In genomic region chr6:25232478-25232877, GRCh38 we compare ENCODE assay signal across 16 cellular contexts. TPM values are rescaled to one million over a fixed set of nuclear protein-coding genes. Genes with fewer than 3 reads are reported as not detected.
DNase-seq lines count a peak whose midpoint lies in the region; ATAC-seq, FAIRE-seq and TF ChIP-seq lines count a peak whose summit lies in the region.
"Had no signal": no experiment of that assay in that cellular context is flagged by ENCODE, and none has a peak within 500 bp of the region (broad histone marks: within the 10 kb centered on the region; RNA-seq: fewer than 3 reads in every experiment).

No MANE protein-coding gene starts in this region.

- no peak overlapping the region for H3K4me3 ChIP-seq in heart left ventricle
- no peak overlapping the region for H3K4me3 ChIP-seq in skeletal muscle cell (ENCODE audit: low read depth, low read length)
- H3K4me3 ChIP-seq in effector memory CD4-positive, alpha-beta T cell (ENCODE audit: insufficient read depth, low read depth, low read length, poor library complexity, severe bottlenecking) = no peak overlapping the region

- POLR2A ChIA-PET in T-cell (lab: Charles Lee) = interaction anchor here in 1 of 2 donors (0.6 kb wide), 1 partner anchor 22 kb away, joined by 3 read pairs; no protein-coding TSS in a partner anchor

- peak overlapping the region in 1 of 12 donors; percentile 1 for H3K27ac ChIP-seq in heart left ventricle
- no peak overlapping the region for H3K27ac ChIP-seq in effector memory CD4-positive, alpha-beta T cell (ENCODE audit: insufficient read depth, low read length, poor library complexity, severe bottlenecking)
- H3K27ac ChIP-seq: VCaP had no signal

- ATAC-seq in SK-N-SH treated with all-trans-retinoic acid at 6 μM for 48 hours (peak; percentile 38), heart left ventricle (peak in 2 of 4 donors; percentile 60 to 68), T-cell (replicated peaks in 1 of 4) (no peak), GM19455 (IDR thresholded peaks at IDR 0.05; ENCODE audit: unreplicated experiment) (no peak)
- ATAC-seq: PC-3; stimulated activated memory B cell treated with anti-CD40 and anti-IgM and Interleukin-4, amounts not matched to agents 10 μg/mL and 1 μg/mL and 100 μg/mL, for 72 hours had no signal

- intact Hi-C loops in heart left ventricle (cut with DNase I) = loop anchor here in 1 of 10 donors (10.0 kb wide), 1 partner anchor 322 kb away; no protein-coding TSS in a partner anchor

- H3K27me3 ChIP-seq in heart left ventricle = no peaks in the 10 kb centered on the region
- no peaks in the 10 kb centered on the region for H3K27me3 ChIP-seq in effector memory CD4-positive, alpha-beta T cell (replicated peaks; ENCODE audit: control insufficient read depth, insufficient read depth, low read length, poor library complexity, severe bottlenecking)

- TF ChIP-seq POLR2A in heart left ventricle (IDR thresholded peaks at IDR 0.05) = no peak

- H3K9me3 Mint-ChIP-seq in T-cell = no peaks in the 10 kb centered on the region
- H3K9me3 Mint-ChIP-seq: stimulated activated memory B cell treated with anti-CD40 and anti-IgM and Interleukin-4, amounts not matched to agents 10 μg/mL and 1 μg/mL and 100 μg/mL, for 72 hours had no signal

- no peaks in the 10 kb centered on the region for H3K36me3 Mint-ChIP-seq in T-cell
- H3K36me3 Mint-ChIP-seq: CD4-positive, CD25-positive, alpha-beta regulatory T cell; stimulated activated memory B cell treated with anti-CD40 and anti-IgM and Interleukin-4, amounts not matched to agents 10 μg/mL and 1 μg/mL and 100 μg/mL, for 72 hours had no signal

- H3K4me1 Mint-ChIP-seq in T-cell = no peaks in the 10 kb centered on the region
- H3K4me1 Mint-ChIP-seq: CD4-positive, CD25-positive, alpha-beta regulatory T cell; stimulated activated memory B cell treated with anti-CD40 and anti-IgM and Interleukin-4, amounts not matched to agents 10 μg/mL and 1 μg/mL and 100 μg/mL, for 72 hours had no signal

- CTCF ChIA-PET in T-cell (lab: Charles Lee) = interaction anchor here in 1 of 2 donors (0.8 to 1.1 kb wide), 2 partner anchors 9 to 257 kb away, joined by 3 to 7 read pairs; no protein-coding TSS in a partner anchor

- WGBS in heart left ventricle, 4 donors = 76 to 86% (median 81%) methylated on average over 13 of the region's 13 CpGs

- H3K27ac Mint-ChIP-seq in T-cell = no peak overlapping the region
- H3K27ac Mint-ChIP-seq: CD4-positive, CD25-positive, alpha-beta regulatory T cell; stimulated activated memory B cell treated with anti-CD40 and anti-IgM and Interleukin-4, amounts not matched to agents 10 μg/mL and 1 μg/mL and 100 μg/mL, for 72 hours had no signal

- no peaks in the 10 kb centered on the region for H3K27me3 Mint-ChIP-seq in T-cell
- H3K27me3 Mint-ChIP-seq: CD4-positive, CD25-positive, alpha-beta regulatory T cell; stimulated activated memory B cell treated with anti-CD40 and anti-IgM and Interleukin-4, amounts not matched to agents 10 μg/mL and 1 μg/mL and 100 μg/mL, for 72 hours had no signal

- H3K36me3 ChIP-seq in heart left ventricle = no peaks in the 10 kb centered on the region
- no peaks in the 10 kb centered on the region for H3K36me3 ChIP-seq in effector memory CD4-positive, alpha-beta T cell (ENCODE audit: control insufficient read depth, insufficient read depth, low read length)

- no peak for FAIRE-seq in frontal cortex (lab: Jason Lieb, UNC)

- H3K4me3 Mint-ChIP-seq in T-cell = no peak overlapping the region
- H3K4me3 Mint-ChIP-seq: CD4-positive, CD25-positive, alpha-beta regulatory T cell; stimulated activated memory B cell treated with anti-CD40 and anti-IgM and Interleukin-4, amounts not matched to agents 10 μg/mL and 1 μg/mL and 100 μg/mL, for 72 hours had no signal

- peak; percentile 13 for DNase-seq in ELR (ENCODE audit: low read depth)
- DNase-seq in heart left ventricle = peak in 4 of 5 donors; percentile 47 to 70 (median 66)
- DNase-seq in skeletal muscle cell (ENCODE audit: low read depth) = peak; percentile 62
- DNase-seq in T-cell = no peak
- no peak for DNase-seq in effector memory CD4-positive, alpha-beta T cell
- DNase-seq in frontal cortex (ENCODE audit: low spot score in 2 of 2) = no peak
- DNase-seq: activated effector memory CD4-positive, alpha-beta T cell treated with anti-CD3 and anti-CD28 coated beads, Interleukin-2, amount 50 U/mL, for 16 hours; CD4-positive, CD25-positive, alpha-beta regulatory T cell; mesendoderm; NCI-H1436; NCI-H510A treated with DMSO at 0.1 percent for 48 hours; PC-3 had no signal

- H3K9me3 ChIP-seq in heart left ventricle = no peaks in the 10 kb centered on the region
- no peaks in the 10 kb centered on the region for H3K9me3 ChIP-seq in effector memory CD4-positive, alpha-beta T cell (ENCODE audit: control insufficient read depth, low read length)

- no peak for TF ChIP-seq CTCF in heart left ventricle (IDR thresholded peaks at IDR 0.05)

- H3K4me1 ChIP-seq in heart left ventricle = peaks cover 0 to 8% (median 0%) of the 10 kb centered on the region in 12 donors
- H3K4me1 ChIP-seq in effector memory CD4-positive, alpha-beta T cell (ENCODE audit: control insufficient read depth, insufficient read depth, low read length, poor library complexity, severe bottlenecking) = no peaks in the 10 kb centered on the region

TF ChIP-seq in SK-N-SH treated with all-trans-retinoic acid at 6 μM for 48 hours, 23 proteins besides CTCF, POLR2A, EP300 and RAD21:
- TF ChIP-seq PPARA (CRISPR knock-in tag; IDR thresholded peaks at IDR 0.05; ENCODE audit: borderline replicate concordance) (no peak), TCF4 (CRISPR knock-in tag; IDR thresholded peaks at IDR 0.05; ENCODE audit: borderline replicate concordance) (peak; percentile 67)

RNA-seq across cellular contexts. Expression of gene CARMIL1, which starts 46.7 kb away (rescaled TPM):
- total RNA-seq in heart left ventricle = 1 to 10 TPM; 2.4 to 9.1 (median 5.8) TPM
- 1 to 10 TPM; 4.8 to 5.1 TPM for polyA plus RNA-seq in heart left ventricle
- 10 to 100 TPM in 1 of 5 donors, 1 to 10 TPM in 4; 4.0 to 11.6 (median 6.1) TPM for total RNA-seq in T-cell
- total RNA-seq in frontal cortex = 32.6 TPM

Comparison
In these comparisons a context has a peak if more than half of its experiments do, and no peak if none do; other contexts are left out.
1. DNase-seq: peak in ELR (single experiment), heart left ventricle (4 of 5) and skeletal muscle cell (single experiment); none in T-cell (0 of 34), effector memory CD4-positive, alpha-beta T cell (0 of 3) and frontal cortex (0 of 2).